ENCODE assay signal across 22 cellular contexts in the genomic region with DNA sequence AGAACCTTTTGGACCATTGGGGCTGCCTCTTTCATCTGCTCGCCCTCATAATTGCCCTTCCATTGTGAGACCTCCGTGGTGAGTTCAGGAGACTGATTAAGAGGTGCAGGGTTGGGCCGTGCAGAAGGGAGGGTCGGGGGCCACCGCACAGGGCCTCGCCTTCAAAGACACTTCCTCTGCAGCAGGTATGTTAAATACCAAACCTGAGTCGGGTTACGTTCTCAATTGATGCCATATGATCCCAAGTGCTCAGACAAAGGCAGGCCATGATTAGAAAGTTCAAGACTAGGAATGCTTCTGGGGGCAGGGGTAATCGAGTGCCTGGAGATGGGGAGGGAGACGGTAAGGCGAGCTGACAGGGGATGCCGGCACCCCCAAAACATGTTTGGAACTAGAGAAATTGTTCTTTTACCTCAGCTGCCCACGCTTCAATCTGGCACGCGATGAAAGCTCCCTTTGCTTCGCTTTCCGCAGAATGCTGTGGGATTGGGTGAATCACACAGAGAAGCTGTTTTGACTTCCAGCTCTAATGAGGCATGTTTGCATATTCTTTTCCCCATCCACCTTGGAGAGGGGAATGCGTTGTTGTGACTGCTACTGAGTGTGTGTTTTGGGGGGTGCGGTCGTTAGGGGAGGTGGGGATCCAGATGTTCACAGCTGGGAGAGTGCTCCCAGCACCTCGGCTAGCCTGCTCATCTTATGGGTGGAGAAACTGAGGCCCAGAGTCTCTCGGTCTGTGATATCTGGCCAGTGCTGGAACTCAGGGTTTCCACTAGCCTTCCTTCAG.
"Had no signal": no experiment of that assay in that cellular context is flagged by ENCODE, and none has a peak within 500 bp of the region (broad histone marks: within the 10 kb centered on the region; RNA-seq: fewer than 3 reads in every experiment).

No MANE protein-coding gene starts in this region.

- H3K27ac Mint-ChIP-seq: activated CD4-positive, alpha-beta T cell treated with anti-CD3 and anti-CD28 coated beads, Interleukin-2, amount 10 ng/mL, durations not matched to agents 24 days and 14 days; activated CD8-positive, alpha-beta T cell treated with anti-CD3 and anti-CD28 coated beads for 36 hours; activated naive CD4-positive, alpha-beta T cell treated with anti-CD3 and anti-CD28 coated beads for 36 hours; activated naive CD8-positive, alpha-beta T cell treated with anti-CD3 and anti-CD28 coated beads, Interleukin-2, amount 50 U/mL, for 24 hours; activated T-helper 2 cell treated with anti-CD3 and anti-CD28 coated beads, Interferon-gamma antibody, Interleukin-2, Interleukin-4, amounts not matched to agents 10 μg/mL and 5 μg/mL and 100 μg/mL, durations not matched to agents 14 hours and 24 hours and 36 hours; immature natural killer cell; naive thymus-derived CD4-positive, alpha-beta T cell; stimulated activated memory B cell treated with anti-CD40 and anti-IgM and Interleukin-4, amounts not matched to agents 10 μg/mL and 1 μg/mL and 100 μg/mL, for 72 hours; T-cell had no signal

- H3K9me3 ChIP-seq: gastrocnemius medialis, sigmoid colon, spleen, thoracic aorta, upper lobe of right lung had no signal

- H3K36me3 ChIP-seq: gastrocnemius medialis, sigmoid colon, spleen, thoracic aorta, upper lobe of right lung had no signal

- H3K36me3 Mint-ChIP-seq: immature natural killer cell; naive thymus-derived CD4-positive, alpha-beta T cell; stimulated activated memory B cell treated with anti-CD40 and anti-IgM and Interleukin-4, amounts not matched to agents 10 μg/mL and 1 μg/mL and 100 μg/mL, for 72 hours; T-cell had no signal

- H3K4me3 Mint-ChIP-seq: activated CD4-positive, alpha-beta T cell treated with anti-CD3 and anti-CD28 coated beads, Interleukin-2, amount 10 ng/mL, durations not matched to agents 24 days and 14 days; activated CD8-positive, alpha-beta T cell treated with anti-CD3 and anti-CD28 coated beads for 36 hours; activated naive CD4-positive, alpha-beta T cell treated with anti-CD3 and anti-CD28 coated beads for 36 hours; activated naive CD8-positive, alpha-beta T cell treated with anti-CD3 and anti-CD28 coated beads, Interleukin-2, amount 50 U/mL, for 24 hours; immature natural killer cell; naive thymus-derived CD4-positive, alpha-beta T cell; stimulated activated memory B cell treated with anti-CD40 and anti-IgM and Interleukin-4, amounts not matched to agents 10 μg/mL and 1 μg/mL and 100 μg/mL, for 72 hours; T-cell had no signal

- H3K27ac ChIP-seq: gastrocnemius medialis, sigmoid colon, spleen, thoracic aorta, upper lobe of right lung had no signal

- H3K4me1 ChIP-seq: sigmoid colon, spleen, upper lobe of right lung had no signal

- H3K4me3 ChIP-seq: gastrocnemius medialis, sigmoid colon, spleen, thoracic aorta, upper lobe of right lung had no signal

- H3K4me1 Mint-ChIP-seq: activated CD4-positive, alpha-beta T cell treated with anti-CD3 and anti-CD28 coated beads, Interleukin-2, amount 10 ng/mL, durations not matched to agents 24 days and 14 days; activated naive CD8-positive, alpha-beta T cell treated with anti-CD3 and anti-CD28 coated beads, Interleukin-2, amount 50 U/mL, for 24 hours; immature natural killer cell; naive thymus-derived CD4-positive, alpha-beta T cell; stimulated activated memory B cell treated with anti-CD40 and anti-IgM and Interleukin-4, amounts not matched to agents 10 μg/mL and 1 μg/mL and 100 μg/mL, for 72 hours; T-cell had no signal

- ATAC-seq: activated CD8-positive, alpha-beta T cell treated with anti-CD3 and anti-CD28 coated beads for 36 hours; activated naive CD8-positive, alpha-beta T cell treated with anti-CD3 and anti-CD28 coated beads, Interleukin-2, amount 50 U/mL, for 24 hours; esophagus mucosa; gastrocnemius medialis; naive thymus-derived CD4-positive, alpha-beta T cell; stimulated activated memory B cell treated with anti-CD40 and anti-IgM and Interleukin-4, amounts not matched to agents 10 μg/mL and 1 μg/mL and 100 μg/mL, for 72 hours; T-cell; upper lobe of right lung had no signal

- H3K9me3 Mint-ChIP-seq: activated CD4-positive, alpha-beta T cell treated with anti-CD3 and anti-CD28 coated beads, Interleukin-2, amount 10 ng/mL, durations not matched to agents 24 days and 14 days; activated CD8-positive, alpha-beta T cell treated with anti-CD3 and anti-CD28 coated beads for 36 hours; activated naive CD4-positive, alpha-beta T cell treated with anti-CD3 and anti-CD28 coated beads for 36 hours; activated naive CD8-positive, alpha-beta T cell treated with anti-CD3 and anti-CD28 coated beads, Interleukin-2, amount 50 U/mL, for 24 hours; activated T-helper 2 cell treated with anti-CD3 and anti-CD28 coated beads, Interferon-gamma antibody, Interleukin-2, Interleukin-4, amounts not matched to agents 10 μg/mL and 5 μg/mL and 100 μg/mL, durations not matched to agents 14 hours and 24 hours and 36 hours; naive thymus-derived CD4-positive, alpha-beta T cell; stimulated activated memory B cell treated with anti-CD40 and anti-IgM and Interleukin-4, amounts not matched to agents 10 μg/mL and 1 μg/mL and 100 μg/mL, for 72 hours; T-cell had no signal

- H3K27me3 Mint-ChIP-seq: activated CD4-positive, alpha-beta T cell treated with anti-CD3 and anti-CD28 coated beads, Interleukin-2, amount 10 ng/mL, durations not matched to agents 24 days and 14 days; activated CD8-positive, alpha-beta T cell treated with anti-CD3 and anti-CD28 coated beads for 36 hours; activated naive CD8-positive, alpha-beta T cell treated with anti-CD3 and anti-CD28 coated beads, Interleukin-2, amount 50 U/mL, for 24 hours had no signal

- H3K27me3 ChIP-seq: gastrocnemius medialis, upper lobe of right lung had no signal

- DNase-seq: activated CD4-positive, alpha-beta T cell treated with anti-CD3 and anti-CD28 coated beads, Interleukin-2, amount 10 ng/mL, durations not matched to agents 24 days and 14 days; activated CD8-positive, alpha-beta T cell treated with anti-CD3 and anti-CD28 coated beads for 36 hours; activated naive CD4-positive, alpha-beta T cell treated with anti-CD3 and anti-CD28 coated beads for 36 hours; activated naive CD8-positive, alpha-beta T cell treated with anti-CD3 and anti-CD28 coated beads, Interleukin-2, amount 50 U/mL, for 24 hours; activated T-cell treated with anti-CD3 and anti-CD28 coated beads, Interleukin-2, amount 50 U/mL, for 1 hour; cerebellar nuclear complex; cortex of kidney; effector CD4-positive, alpha-beta T cell; gastrocnemius medialis; immature natural killer cell; mesendoderm; naive thymus-derived CD4-positive, alpha-beta T cell; sigmoid colon; spleen; stimulated activated CD4-positive, alpha-beta T cell treated with anti-CD3 and anti-CD28 coated beads, Interleukin-4, amount 100 ng/mL, for 4 hours; T-cell; T-helper 9 cell; upper lobe of right lung had no signal
